29 cellular contexts compared by ENCODE assay signal in the genomic region with DNA sequence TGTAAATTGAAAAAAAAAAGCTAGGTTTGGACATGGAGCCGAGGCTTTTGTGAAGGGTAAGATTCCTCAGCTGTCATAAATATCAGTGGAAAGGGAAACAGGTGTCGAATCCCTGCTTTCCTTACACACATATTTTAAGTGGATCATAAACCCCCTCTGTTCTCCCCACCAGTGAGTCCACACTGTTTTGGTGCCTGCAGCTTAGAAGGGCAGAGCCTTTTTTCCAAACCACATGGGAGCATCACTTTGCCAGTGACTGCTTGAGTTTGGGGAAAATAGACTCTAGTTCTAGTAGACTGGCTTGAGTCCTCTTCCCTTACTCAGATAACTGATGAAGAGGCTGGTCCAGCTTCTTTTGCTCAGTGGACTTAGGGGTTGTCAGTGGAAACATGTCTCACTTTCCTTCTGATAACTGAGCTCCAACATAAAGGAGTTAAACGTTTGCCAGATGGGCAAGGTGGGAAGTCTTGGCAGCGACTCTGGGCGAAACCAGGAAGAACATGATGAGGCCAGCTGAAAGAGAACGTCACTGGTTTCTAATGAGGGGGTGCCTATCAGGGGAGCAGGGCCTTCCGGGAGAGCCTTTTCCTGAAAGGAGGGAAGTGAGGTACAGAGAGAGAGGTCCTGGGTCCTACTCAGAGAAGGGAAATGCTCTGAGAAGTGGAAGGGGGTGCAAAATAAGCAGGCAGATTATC.
"Had no signal": no experiment of that assay in that cellular context is flagged by ENCODE, and none has a peak within 500 bp of the region (broad histone marks: within the 10 kb centered on the region; RNA-seq: fewer than 3 reads in every experiment).

No MANE protein-coding gene starts in this region.

- H3K4me1 ChIP-seq: adrenal gland, body of pancreas, esophagus muscularis mucosa, right lobe of liver, vagina had no signal

- H3K27me3 ChIP-seq: adrenal gland, body of pancreas, right lobe of liver, upper lobe of left lung, vagina had no signal

- H3K27ac Mint-ChIP-seq: activated CD8-positive, alpha-beta T cell treated with anti-CD3 and anti-CD28 coated beads for 36 hours; activated naive CD8-positive, alpha-beta T cell treated with anti-CD3 and anti-CD28 coated beads for 36 hours; activated T-cell treated with anti-CD3 and anti-CD28 coated beads, Interleukin-2, amount 50 U/mL, for 72 hours; effector memory CD8-positive, alpha-beta T cell; mesothelial cell of epicardium; naive thymus-derived CD4-positive, alpha-beta T cell; stimulated activated effector memory CD8-positive, alpha-beta T cell treated with anti-CD3 and anti-CD28 coated beads, Interleukin-12 subunit alpha, Interleukin-12 subunit beta, amount 100 ng/mL, for 72 hours; WTC11 had no signal

- H3K27ac ChIP-seq: adrenal gland, body of pancreas, cardiac muscle cell, coronary artery, esophagus muscularis mucosa, right lobe of liver, upper lobe of left lung, vagina had no signal

- H3K9me3 ChIP-seq: adrenal gland, body of pancreas, esophagus muscularis mucosa, right lobe of liver, upper lobe of left lung, vagina had no signal

- H3K36me3 ChIP-seq: adrenal gland, cardiac muscle cell, esophagus muscularis mucosa, right lobe of liver, upper lobe of left lung, vagina had no signal

- DNase-seq: activated CD4-positive, alpha-beta T cell treated with anti-CD3 and anti-CD28 coated beads, Interleukin-2, amount 50 U/mL, for 1 hour; activated CD8-positive, alpha-beta T cell treated with anti-CD3 and anti-CD28 coated beads for 36 hours; activated naive CD4-positive, alpha-beta T cell; activated naive CD8-positive, alpha-beta T cell treated with anti-CD3 and anti-CD28 coated beads for 36 hours; activated T-cell treated with anti-CD3 and anti-CD28 coated beads for 4 hours; activated T-cell treated with anti-CD3 and anti-CD28 coated beads, Interleukin-2, amount 50 U/mL, for 72 hours; adrenal gland; aorta; body of pancreas; cerebellar nuclear complex; effector memory CD8-positive, alpha-beta T cell; foreskin melanocyte; left cardiac atrium; naive thymus-derived CD4-positive, alpha-beta T cell; right lobe of liver; stimulated activated CD4-positive, alpha-beta T cell treated with anti-CD3 and anti-CD28 coated beads, Interleukin-4, amount 100 ng/mL, for 24 hours; stimulated activated naive CD8-positive, alpha-beta T cell treated with anti-CD3 and anti-CD28 coated beads, Interleukin-15, amount 100 ng/mL, for 72 hours; substantia nigra; T-helper 17 cell; upper lobe of left lung had no signal

- H3K9me3 Mint-ChIP-seq: activated CD8-positive, alpha-beta T cell treated with anti-CD3 and anti-CD28 coated beads for 36 hours; activated naive CD8-positive, alpha-beta T cell treated with anti-CD3 and anti-CD28 coated beads for 36 hours; activated T-cell treated with anti-CD3 and anti-CD28 coated beads, Interleukin-2, amount 50 U/mL, for 72 hours; effector memory CD8-positive, alpha-beta T cell; mesothelial cell of epicardium; naive thymus-derived CD4-positive, alpha-beta T cell; stimulated activated effector memory CD8-positive, alpha-beta T cell treated with anti-CD3 and anti-CD28 coated beads, Interleukin-12 subunit alpha, Interleukin-12 subunit beta, amount 100 ng/mL, for 72 hours; stimulated activated naive CD8-positive, alpha-beta T cell treated with anti-CD3 and anti-CD28 coated beads, Interleukin-15, amount 100 ng/mL, for 72 hours had no signal

- H3K4me1 Mint-ChIP-seq: stimulated activated effector memory CD8-positive, alpha-beta T cell treated with anti-CD3 and anti-CD28 coated beads, Interleukin-12 subunit alpha, Interleukin-12 subunit beta, amount 100 ng/mL, for 72 hours had no signal

- H3K27me3 Mint-ChIP-seq: activated CD8-positive, alpha-beta T cell treated with anti-CD3 and anti-CD28 coated beads for 36 hours; stimulated activated naive CD8-positive, alpha-beta T cell treated with anti-CD3 and anti-CD28 coated beads, Interleukin-15, amount 100 ng/mL, for 72 hours had no signal

- H3K36me3 Mint-ChIP-seq: activated naive CD8-positive, alpha-beta T cell treated with anti-CD3 and anti-CD28 coated beads for 36 hours; mesothelial cell of epicardium; stimulated activated effector memory CD8-positive, alpha-beta T cell treated with anti-CD3 and anti-CD28 coated beads, Interleukin-12 subunit alpha, Interleukin-12 subunit beta, amount 100 ng/mL, for 72 hours had no signal

- H3K4me3 ChIP-seq: adrenal gland, body of pancreas, cardiac muscle cell, coronary artery, esophagus muscularis mucosa, right lobe of liver, skin epidermis, upper lobe of left lung, vagina had no signal

- FAIRE-seq: endothelial cell of umbilical vein had no signal

- H3K4me3 Mint-ChIP-seq: activated CD8-positive, alpha-beta T cell treated with anti-CD3 and anti-CD28 coated beads for 36 hours; activated naive CD8-positive, alpha-beta T cell treated with anti-CD3 and anti-CD28 coated beads for 36 hours; activated T-cell treated with anti-CD3 and anti-CD28 coated beads, Interleukin-2, amount 50 U/mL, for 72 hours; effector memory CD8-positive, alpha-beta T cell; mesothelial cell of epicardium; naive thymus-derived CD4-positive, alpha-beta T cell; stimulated activated effector memory CD8-positive, alpha-beta T cell treated with anti-CD3 and anti-CD28 coated beads, Interleukin-12 subunit alpha, Interleukin-12 subunit beta, amount 100 ng/mL, for 72 hours; stimulated activated naive CD8-positive, alpha-beta T cell treated with anti-CD3 and anti-CD28 coated beads, Interleukin-15, amount 100 ng/mL, for 72 hours; T-helper 17 cell; WTC11 had no signal
